ENCODE assay signal across 8 cellular contexts in genomic region chr7:101602484-101603241, GRCh38. TPM values are rescaled to one million over a fixed set of nuclear protein-coding genes. Genes with fewer than 3 reads are reported as not detected.
DNase-seq lines count a peak whose midpoint lies in the region; ATAC-seq and TF ChIP-seq lines count a peak whose summit lies in the region.

No MANE protein-coding gene starts in this region.

- H3K4me2 ChIP-seq in neural cell (ENCODE audit: low read length) = no peak overlapping the region

- H3K79me2 ChIP-seq in neural cell (replicated peaks; ENCODE audit: insufficient read depth, low read length) = no peaks in the 10 kb centered on the region

- no peak overlapping the region for H3K27ac ChIP-seq in neural cell (ENCODE audit: low read length)

- no peak for TF ChIP-seq EP300 in neural cell (conservative IDR thresholded peaks at IDR 0.05; ENCODE audit: poor library complexity, severe bottlenecking)

- H4K20me1 ChIP-seq in neural cell (ENCODE audit: insufficient read depth) = no peaks in the 10 kb centered on the region

- DNase-seq in DMS53 (lab: John Stamatoyannopoulos, UW) (peak; percentile 80), HT1080 (ENCODE audit: low read depth) (peak; percentile 67), OCI-M2 (lab: John Stamatoyannopoulos, UW; ENCODE audit: unreplicated experiment) (peak; percentile 1), fibroblast of gingiva (ENCODE audit: low read depth) (peak; percentile 51)
- peak; percentile 72 for DNase-seq in activated T-cell treated with anti-CD3 and anti-CD28 coated beads, Interleukin-2, amount 50 U/mL, for 1 hour
- DNase-seq in stimulated activated naive CD4-positive, alpha-beta T cell treated with Interleukin-2 at 50 U/mL for 16 hours (lab: John Stamatoyannopoulos, UW) = peak; percentile 41

- H3K36me3 ChIP-seq in neural cell (ENCODE audit: insufficient read depth, low read length) = no peaks in the 10 kb centered on the region

- TF ChIP-seq RAD21 in neural cell (conservative IDR thresholded peaks at IDR 0.05) = peak; percentile 76

- no peaks in the 10 kb centered on the region for H3K27me3 ChIP-seq in neural cell (ENCODE audit: insufficient read depth, low read depth, low read length)

- no peaks in the 10 kb centered on the region for H3F3A ChIP-seq in neural cell (ENCODE audit: insufficient read depth, low read length, poor library complexity, severe bottlenecking)

- H3K9me2 ChIP-seq in neural cell (ENCODE audit: insufficient read depth, low read length) = no peaks in the 10 kb centered on the region

- no peaks in the 10 kb centered on the region for H3K9me3 ChIP-seq in neural cell (ENCODE audit: low read length)

- peak; percentile 78 for TF ChIP-seq CTCF in neural cell (IDR thresholded peaks at IDR 0.05; ENCODE audit: poor library complexity, severe bottlenecking)

- H3K9ac ChIP-seq in neural cell (ENCODE audit: low read length) = no peak overlapping the region

- H3K4me3 ChIP-seq in neural cell (ENCODE audit: low read length) = no peak overlapping the region

- no peak overlapping the region for H2AFZ ChIP-seq in neural cell (ENCODE audit: low read depth, low read length)

- no peak for ATAC-seq in GM21723 (IDR thresholded peaks at IDR 0.05; ENCODE audit: unreplicated experiment)

TF ChIP-seq in neural cell, 6 proteins besides CTCF, POLR2A, EP300 and RAD21:
- TF ChIP-seq MXI1 (conservative IDR thresholded peaks at IDR 0.05; ENCODE audit: poor library complexity, severe bottlenecking) = no peak
- TF ChIP-seq SMC3 (conservative IDR thresholded peaks at IDR 0.05; ENCODE audit: poor library complexity) = peak; percentile 74
- TF ChIP-seq TAF1 (IDR thresholded peaks at IDR 0.05; ENCODE audit: low read depth) = no peak
- no peak for TF ChIP-seq POLR2AphosphoS5 (IDR thresholded peaks at IDR 0.05)

RNA-seq across cellular contexts. Expression of gene MYL10, which starts 26.4 kb away (rescaled TPM):
- not detected in 2 replicates for total RNA-seq in HT1080 (2014; rRNA removed; shearing (Covaris generic))
- 0.59 TPM in 1 of 2 replicates, not detected in the other for polyA plus RNA-seq in HT1080 (2015; cell fraction: cytosol; rRNA removed)
- not detected in 2 replicates for polyA plus RNA-seq in HT1080 (2015; cell fraction: nucleus; rRNA removed)
- not detected in 2 replicates for polyA plus RNA-seq in neural cell
- not detected in 2 replicates for polyA minus RNA-seq in neural cell

Comparison
In these comparisons a context has a peak if more than half of its experiments do, and no peak if none do; other contexts are left out.
1. DNase-seq: peak in every context shown above with its lines; median percentile 80 in DMS53; 72 in activated T-cell treated with anti-CD3 and anti-CD28 coated beads, Interleukin-2, amount 50 U/mL, for 1 hour; 67 in HT1080; 51 in fibroblast of gingiva; 41 in stimulated activated naive CD4-positive, alpha-beta T cell treated with Interleukin-2 at 50 U/mL for 16 hours; 1 in OCI-M2.